10 cellular contexts compared by ENCODE assay signal in genomic region chr1:166133276-166133841, GRCh38. TPM values are rescaled to one million over a fixed set of nuclear protein-coding genes. Genes with fewer than 3 reads are reported as not detected.
DNase-seq lines count a peak whose midpoint lies in the region; ATAC-seq and TF ChIP-seq lines count a peak whose summit lies in the region.
"Had no signal": no experiment of that assay in that cellular context is flagged by ENCODE, and none has a peak within 500 bp of the region (broad histone marks: within the 10 kb centered on the region; RNA-seq: fewer than 3 reads in every experiment).

No MANE protein-coding gene starts in this region.

- no peaks in the 10 kb centered on the region for H3K9me3 Mint-ChIP-seq in activated naive CD4-positive, alpha-beta T cell treated with anti-CD3 and anti-CD28 coated beads, Interleukin-2, amount 10 ng/mL, durations not matched to agents 7 days and 5 days
- no peaks in the 10 kb centered on the region for H3K9me3 Mint-ChIP-seq in endothelial cell (ENCODE audit: unreplicated experiment)

- intact Hi-C loops in cardiac septum (cut with DNase I) = no loop called here

- no peaks in the 10 kb centered on the region for H3K9me3 ChIP-seq in OCI-LY1 (ENCODE audit: low read length)

- no peaks in the 10 kb centered on the region for H3K79me2 ChIP-seq in OCI-LY1 (ENCODE audit: insufficient read depth, low read length)

- H3K4me2 ChIP-seq in OCI-LY1 (ENCODE audit: low read length) = no peak overlapping the region

- H3K36me3 ChIP-seq in OCI-LY1 (ENCODE audit: insufficient read depth, low read length) = no peaks in the 10 kb centered on the region

- H3K9me2 ChIP-seq in OCI-LY1 (ENCODE audit: low read depth, low read length) = no peaks in the 10 kb centered on the region

- H3K4me1 Mint-ChIP-seq in activated naive CD4-positive, alpha-beta T cell treated with anti-CD3 and anti-CD28 coated beads, Interleukin-2, amount 10 ng/mL, durations not matched to agents 7 days and 5 days = no peaks in the 10 kb centered on the region
- H3K4me1 Mint-ChIP-seq in endothelial cell (ENCODE audit: unreplicated experiment) = peaks cover 3% of the 10 kb centered on the region
- H3K4me1 Mint-ChIP-seq: CD4-positive, CD25-positive, alpha-beta regulatory T cell had no signal

- DNase-seq in activated naive CD4-positive, alpha-beta T cell treated with anti-CD3 and anti-CD28 coated beads, Interleukin-2, amount 10 ng/mL, durations not matched to agents 7 days and 5 days = peak; percentile 26
- DNase-seq in activated naive CD4-positive, alpha-beta T cell treated with anti-CD3 and anti-CD28 coated beads, Interleukin-2, amount 50 U/mL, for 16 hours = no peak
- no peak for DNase-seq in endothelial cell (ENCODE audit: low spot score)
- DNase-seq in stimulated activated CD8-positive, alpha-beta memory T cell treated with anti-CD3 and anti-CD28 coated beads, Interleukin-4, amount 100 ng/mL, for 48 hours = peak; percentile 28
- DNase-seq in activated naive CD4-positive, alpha-beta T cell treated with Interleukin-2 at 50 U/mL for 16 hours = no peak
- DNase-seq in cardiac septum (ENCODE audit: low spot score) = no peak
- DNase-seq: posterior cingulate gyrus had no signal

- H3K4me1 ChIP-seq in OCI-LY1 (ENCODE audit: insufficient read depth, low read length, severe bottlenecking) = no peaks in the 10 kb centered on the region

- H2AFZ ChIP-seq in OCI-LY1 (ENCODE audit: low read length) = no peak overlapping the region

- CTCF ChIA-PET in activated naive CD4-positive, alpha-beta T cell treated with anti-CD3 and anti-CD28 coated beads, Interleukin-2, amount 10 ng/mL, durations not matched to agents 7 days and 5 days (lab: Charles Lee) = no interaction called here

- no peak overlapping the region for H3K4me3 ChIP-seq in OCI-LY1 (ENCODE audit: low read depth, low read length, poor library complexity, severe bottlenecking)

- H3K9ac ChIP-seq in OCI-LY1 (ENCODE audit: low read length) = no peak overlapping the region

- H4K20me1 ChIP-seq in OCI-LY1 (ENCODE audit: insufficient read depth, low read length) = no peaks in the 10 kb centered on the region

- TF ChIP-seq CTCF in OCI-LY1 (IDR thresholded peaks at IDR 0.05; ENCODE audit: low read length) (peak; percentile 48), endothelial cell (IDR thresholded peaks at IDR 0.05; ENCODE audit: unreplicated experiment) (peak; percentile 81)

- H3K27me3 ChIP-seq in OCI-LY1 (ENCODE audit: insufficient read depth, low read length) = no peaks in the 10 kb centered on the region

- H3K27me3 Mint-ChIP-seq in activated naive CD4-positive, alpha-beta T cell treated with anti-CD3 and anti-CD28 coated beads, Interleukin-2, amount 10 ng/mL, durations not matched to agents 7 days and 5 days = no peaks in the 10 kb centered on the region
- H3K27me3 Mint-ChIP-seq in endothelial cell (ENCODE audit: unreplicated experiment) = no peaks in the 10 kb centered on the region

- H3F3A ChIP-seq in OCI-LY1 (ENCODE audit: insufficient read depth, low read length) = no peaks in the 10 kb centered on the region

- no peak overlapping the region for H3K4me3 Mint-ChIP-seq in activated naive CD4-positive, alpha-beta T cell treated with anti-CD3 and anti-CD28 coated beads, Interleukin-2, amount 10 ng/mL, durations not matched to agents 7 days and 5 days
- H3K4me3 Mint-ChIP-seq in endothelial cell (ENCODE audit: unreplicated experiment) = no peak overlapping the region
- H3K4me3 Mint-ChIP-seq: CD4-positive, CD25-positive, alpha-beta regulatory T cell had no signal

- ATAC-seq in HG02642 (IDR thresholded peaks at IDR 0.05; ENCODE audit: poor library complexity, unreplicated experiment) = no peak

- H3K36me3 Mint-ChIP-seq in activated naive CD4-positive, alpha-beta T cell treated with anti-CD3 and anti-CD28 coated beads, Interleukin-2, amount 10 ng/mL, durations not matched to agents 7 days and 5 days = no peaks in the 10 kb centered on the region
- H3K36me3 Mint-ChIP-seq in endothelial cell (ENCODE audit: low read depth, unreplicated experiment) = no peaks in the 10 kb centered on the region
- H3K36me3 Mint-ChIP-seq: CD4-positive, CD25-positive, alpha-beta regulatory T cell had no signal

- H3K27ac ChIP-seq in OCI-LY1 (ENCODE audit: low read depth, low read length, poor library complexity, severe bottlenecking) = no peak overlapping the region

- no peak overlapping the region for H3K27ac Mint-ChIP-seq in activated naive CD4-positive, alpha-beta T cell treated with anti-CD3 and anti-CD28 coated beads, Interleukin-2, amount 10 ng/mL, durations not matched to agents 7 days and 5 days
- H3K27ac Mint-ChIP-seq in endothelial cell (ENCODE audit: unreplicated experiment) = no peak overlapping the region
- H3K27ac Mint-ChIP-seq: CD4-positive, CD25-positive, alpha-beta regulatory T cell had no signal

RNA-seq across cellular contexts. Expression of gene FAM78B, which starts 33.4 kb away (rescaled TPM):
- total RNA-seq in endothelial cell (ENCODE audit: unreplicated experiment) (1.3 TPM), cardiac septum (2.7 TPM)

Comparison
In these comparisons a context has a peak if more than half of its experiments do, and no peak if none do; other contexts are left out.
1. DNase-seq: peak in activated naive CD4-positive, alpha-beta T cell treated with anti-CD3 and anti-CD28 coated beads, Interleukin-2, amount 10 ng/mL, durations not matched to agents 7 days and 5 days (single experiment) and stimulated activated CD8-positive, alpha-beta memory T cell treated with anti-CD3 and anti-CD28 coated beads, Interleukin-4, amount 100 ng/mL, for 48 hours (single experiment); none in activated naive CD4-positive, alpha-beta T cell treated with anti-CD3 and anti-CD28 coated beads, Interleukin-2, amount 50 U/mL, for 16 hours (single experiment), endothelial cell (single experiment), activated naive CD4-positive, alpha-beta T cell treated with Interleukin-2 at 50 U/mL for 16 hours (single experiment) and cardiac septum (single experiment).